ENCODE assay signal across 39 cellular contexts in genomic region chr4:16801356-16801755, GRCh38.
"Had no signal": no experiment of that assay in that cellular context is flagged by ENCODE, and none has a peak within 500 bp of the region (broad histone marks: within the 10 kb centered on the region; RNA-seq: fewer than 3 reads in every experiment).

No MANE protein-coding gene starts in this region.

- H3K4me3 Mint-ChIP-seq: activated B cell treated with CpG ODN at 0.5 μM for 24 hours; activated CD4-positive, alpha-beta memory T cell treated with anti-CD3 and anti-CD28 coated beads for 36 hours; activated naive CD4-positive, alpha-beta T cell treated with anti-CD3 and anti-CD28 coated beads for 36 hours; activated T-cell treated with anti-CD3 and anti-CD28 coated beads, Interleukin-2, amount 50 U/mL, for 4 hours; activated T-helper 1 cell treated with anti-CD3 and anti-CD28 coated beads, Interleukin-12 subunit alpha, Interleukin-12 subunit beta, Interleukin-2, Interleukin-4 antibody, amounts not matched to agents 30 ng/mL and 10 ng/mL and 1 ng/mL, durations not matched to agents 14 hours and 24 hours and 36 hours; brain; T-helper 1 cell treated with Interleukin-12 subunit alpha and Interleukin-12 subunit beta and Interleukin-4 antibody, amounts not matched to agents 30 μg/mL and 1 μg/mL, for 36 hours; T-helper 2 cell treated with Interferon-gamma antibody and Interleukin-4, amounts not matched to agents 5 μg/mL and 100 μg/mL, for 36 hours had no signal

- H3K36me3 Mint-ChIP-seq: activated CD4-positive, alpha-beta memory T cell treated with anti-CD3 and anti-CD28 coated beads for 36 hours; activated naive CD4-positive, alpha-beta T cell treated with anti-CD3 and anti-CD28 coated beads, Interleukin-2, amount 50 U/mL, for 72 hours had no signal

- H3K27ac Mint-ChIP-seq: activated B cell treated with CpG ODN at 0.5 μM for 24 hours; activated CD4-positive, alpha-beta memory T cell treated with anti-CD3 and anti-CD28 coated beads for 36 hours; activated naive CD4-positive, alpha-beta T cell treated with anti-CD3 and anti-CD28 coated beads for 36 hours; activated naive CD4-positive, alpha-beta T cell treated with anti-CD3 and anti-CD28 coated beads, Interleukin-2, amount 50 U/mL, for 72 hours; activated T-helper 1 cell treated with anti-CD3 and anti-CD28 coated beads, Interleukin-12 subunit alpha, Interleukin-12 subunit beta, Interleukin-2, Interleukin-4 antibody, amounts not matched to agents 30 ng/mL and 10 ng/mL and 1 ng/mL, durations not matched to agents 14 hours and 24 hours and 36 hours; brain; T-helper 1 cell treated with Interleukin-12 subunit alpha and Interleukin-12 subunit beta and Interleukin-4 antibody, amounts not matched to agents 30 μg/mL and 1 μg/mL, for 36 hours; T-helper 2 cell treated with Interferon-gamma antibody and Interleukin-4, amounts not matched to agents 5 μg/mL and 100 μg/mL, for 36 hours had no signal

- H3K27me3 ChIP-seq: adrenal gland, MG63, Peyer's patch, SJSA1 had no signal

- H3K9ac ChIP-seq: SK-N-SH had no signal

- H3K36me3 ChIP-seq: adrenal gland, MG63, Peyer's patch, SJSA1 had no signal

- H3K9me3 ChIP-seq: adrenal gland, MG63, Peyer's patch, SJSA1, SK-N-SH had no signal

- H3K4me1 Mint-ChIP-seq: activated B cell treated with CpG ODN at 0.5 μM for 24 hours, brain had no signal

- H3K4me2 ChIP-seq: SK-N-SH had no signal

- H3K27me3 Mint-ChIP-seq: activated B cell treated with CpG ODN at 0.5 μM for 24 hours; activated CD4-positive, alpha-beta memory T cell treated with anti-CD3 and anti-CD28 coated beads for 36 hours; brain had no signal

- H3K4me3 ChIP-seq: adrenal gland, MG63, Peyer's patch, SJSA1 had no signal

- H3K9me3 Mint-ChIP-seq: activated B cell treated with CpG ODN at 0.5 μM for 24 hours; activated CD4-positive, alpha-beta memory T cell treated with anti-CD3 and anti-CD28 coated beads for 36 hours; activated naive CD4-positive, alpha-beta T cell treated with anti-CD3 and anti-CD28 coated beads for 36 hours; activated naive CD4-positive, alpha-beta T cell treated with anti-CD3 and anti-CD28 coated beads, Interleukin-2, amount 50 U/mL, for 72 hours; activated T-cell treated with anti-CD3 and anti-CD28 coated beads, Interleukin-2, amount 50 U/mL, for 4 hours; activated T-helper 1 cell treated with anti-CD3 and anti-CD28 coated beads, Interleukin-12 subunit alpha, Interleukin-12 subunit beta, Interleukin-2, Interleukin-4 antibody, amounts not matched to agents 30 ng/mL and 10 ng/mL and 1 ng/mL, durations not matched to agents 14 hours and 24 hours and 36 hours; T-helper 1 cell treated with Interleukin-12 subunit alpha and Interleukin-12 subunit beta and Interleukin-4 antibody, amounts not matched to agents 30 μg/mL and 1 μg/mL, for 36 hours; T-helper 2 cell treated with Interferon-gamma antibody and Interleukin-4, amounts not matched to agents 5 μg/mL and 100 μg/mL, for 36 hours had no signal

- DNase-seq: activated B cell treated with CpG ODN at 0.5 μM for 24 hours; activated CD4-positive, alpha-beta memory T cell treated with anti-CD3 and anti-CD28 coated beads for 36 hours; activated CD4-positive, alpha-beta T cell treated with anti-CD3 and anti-CD28 coated beads for 4 hours; activated CD4-positive, alpha-beta T cell treated with anti-CD3 and anti-CD28 coated beads, Interleukin-2, amount 50 U/mL, for 1 hour; activated CD4-positive, CD25-positive, alpha-beta regulatory T cell treated with anti-CD3 and anti-CD28 coated beads, Interleukin-2, amount 50 U/mL, for 72 hours; activated CD8-positive, alpha-beta memory T cell treated with anti-CD3 and anti-CD28 coated beads, Interleukin-2, amount 50 U/mL, for 4 hours; activated gamma-delta T cell treated with Interleukin-2 at 50 U/mL for 16 hours; activated naive CD4-positive, alpha-beta T cell treated with anti-CD3 and anti-CD28 coated beads for 36 hours; activated T-cell treated with anti-CD3 and anti-CD28 coated beads for 4 hours; activated T-cell treated with anti-CD3 and anti-CD28 coated beads, Interleukin-2, amount 50 U/mL, for 4 hours; adrenal gland; caudate nucleus; Karpas-422; MG63; NCI-H1092 treated with DMSO at 0.1 percent for 48 hours; NCI-H1417; NCI-H146; NCI-H187; NCI-H2029 treated with DMSO at 0.1 percent for 48 hours; NCI-H2107; NCI-H2171; NCI-H510A; NCI-H526; NCI-H748 treated with DMSO at 0.1 percent for 48 hours; NK-92 treated with Interleukin-12 subunit alpha and Interleukin-12 subunit beta, amount 100 ng/mL, for 24 hours; PC-3; Peyer's patch; RPMI8226; SHP77 treated with DMSO at 0.1 percent for 48 hours; SK-N-SH had no signal

- H3K4me1 ChIP-seq: adrenal gland, Peyer's patch had no signal

- ATAC-seq: activated naive CD4-positive, alpha-beta T cell treated with anti-CD3 and anti-CD28 coated beads, Interleukin-2, amount 50 U/mL, for 72 hours; activated T-cell treated with anti-CD3 and anti-CD28 coated beads, Interleukin-2, amount 50 U/mL, for 4 hours; PC-3 had no signal

- H3K27ac ChIP-seq: adrenal gland, Peyer's patch, SJSA1, VCaP had no signal

- FAIRE-seq: bronchial epithelial cell, TTC549 had no signal
